5 cellular contexts compared by ENCODE assay signal in the genomic region with DNA sequence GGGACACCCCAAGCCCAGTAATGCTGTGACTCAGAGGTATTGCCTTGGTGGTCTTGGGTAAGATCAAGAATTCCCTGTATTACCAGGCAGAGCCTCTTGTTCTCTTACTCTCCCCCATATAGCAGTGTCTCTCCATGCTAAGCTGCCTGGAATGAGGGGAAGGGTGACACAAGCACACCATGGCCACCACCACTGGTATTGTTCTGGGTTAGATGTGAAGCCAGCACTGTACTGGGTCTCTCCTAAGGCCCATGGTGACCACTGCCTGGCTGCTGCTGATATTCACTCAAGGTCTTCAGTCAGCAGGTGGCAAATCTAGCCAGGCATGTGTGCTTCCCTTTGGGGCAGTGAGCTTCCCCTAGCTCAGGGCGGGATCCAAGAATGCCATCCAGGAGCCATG.
"Had no signal": no experiment of that assay in that cellular context is flagged by ENCODE, and none has a peak within 500 bp of the region (broad histone marks: within the 10 kb centered on the region; RNA-seq: fewer than 3 reads in every experiment).

No MANE protein-coding gene starts in this region.

- H3K27ac ChIP-seq: GM23248, KMS-11 had no signal

- H2AFZ ChIP-seq: GM23248 had no signal

- H3K9ac ChIP-seq: GM23248, KMS-11 had no signal

- H3K4me2 ChIP-seq: KMS-11 had no signal

- H3K4me3 ChIP-seq: GM23248 had no signal

- DNase-seq: GM23248, H9, HCEC 1CT, KBM-7 had no signal
